ENCODE assay signal across 20 cellular contexts in the genomic region with DNA sequence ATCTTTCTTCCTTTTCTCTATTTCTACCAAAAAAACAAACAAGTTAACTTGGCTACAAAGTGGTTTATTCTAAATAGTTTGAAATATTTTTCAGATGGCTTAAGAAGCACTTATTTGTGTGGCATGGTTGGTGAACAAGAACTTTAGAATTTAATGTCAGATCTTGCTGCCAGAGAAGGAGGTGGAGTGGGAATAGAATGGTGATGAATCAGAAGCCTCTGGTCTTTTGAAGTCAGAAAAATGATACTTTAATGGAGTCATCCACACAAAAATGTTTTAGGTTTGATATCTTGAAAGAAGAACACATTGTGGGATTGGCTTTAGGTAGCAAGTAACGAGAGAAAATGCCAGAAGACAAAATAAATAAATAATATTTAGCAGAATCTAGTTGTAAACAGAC.
A peak's percentile ranks its signal among the peaks of the same experiment; 100 is the strongest.
DNase-seq lines count a peak whose midpoint lies in the region; ATAC-seq and TF ChIP-seq lines count a peak whose summit lies in the region.
"Had no signal": no experiment of that assay in that cellular context is flagged by ENCODE, and none has a peak within 500 bp of the region (broad histone marks: within the 10 kb centered on the region; RNA-seq: fewer than 3 reads in every experiment).

No MANE protein-coding gene starts in this region.

- CTCF ChIA-PET in activated naive CD4-positive, alpha-beta T cell treated with anti-CD3 and anti-CD28 coated beads, Interleukin-2, amount 10 ng/mL, durations not matched to agents 7 days and 5 days (lab: Charles Lee) = no interaction called here

- no peak overlapping the region for H3K27ac Mint-ChIP-seq in activated naive CD4-positive, alpha-beta T cell treated with anti-CD3 and anti-CD28 coated beads, Interleukin-2, amount 10 ng/mL, durations not matched to agents 7 days and 5 days
- H3K27ac Mint-ChIP-seq: CD8-positive, alpha-beta T cell; stimulated activated naive B cell treated with anti-CD40 and anti-IgM and Interleukin-4, amounts not matched to agents 10 μg/mL and 1 μg/mL and 100 μg/mL, for 72 hours had no signal

- no peaks in the 10 kb centered on the region for H3K36me3 Mint-ChIP-seq in activated naive CD4-positive, alpha-beta T cell treated with anti-CD3 and anti-CD28 coated beads, Interleukin-2, amount 10 ng/mL, durations not matched to agents 7 days and 5 days
- H3K36me3 Mint-ChIP-seq: CD8-positive, alpha-beta T cell; stimulated activated naive B cell treated with anti-CD40 and anti-IgM and Interleukin-4, amounts not matched to agents 10 μg/mL and 1 μg/mL and 100 μg/mL, for 72 hours had no signal

- DNase-seq in A172 (ENCODE audit: low spot score) (peak; percentile 73), GM04504 (ENCODE audit: low read depth) (peak; percentile 9), SW480 (ENCODE audit: low spot score) (peak; percentile 5), fibroblast of pulmonary artery (ENCODE audit: low read depth) (peak; percentile 0), HuH-7.5 (ENCODE audit: low spot score) (no peak)
- DNase-seq in activated naive CD4-positive, alpha-beta T cell treated with anti-CD3 and anti-CD28 coated beads, Interleukin-2, amount 10 ng/mL, durations not matched to agents 7 days and 5 days = no peak
- DNase-seq: activated CD4-positive, alpha-beta T cell treated with anti-CD3 and anti-CD28 coated beads for 48 hours; activated CD8-positive, alpha-beta memory T cell treated with anti-CD3 and anti-CD28 coated beads, Interleukin-2, amount 50 U/mL, for 48 hours; activated naive CD4-positive, alpha-beta T cell; CD8-positive, alpha-beta T cell; DND-41; islet precursor cell; NCI-H1105 treated with DMSO at 0.1 percent for 48 hours; NCI-H748 treated with DMSO at 0.1 percent for 48 hours; psoas muscle; stimulated activated CD4-positive, alpha-beta T cell treated with anti-CD3 and anti-CD28 coated beads, Interleukin-12 subunit alpha, Interleukin-12 subunit beta, amount 100 ng/mL, for 4 hours; stimulated activated naive B cell treated with anti-CD40 and anti-IgM and Interleukin-4, amounts not matched to agents 10 μg/mL and 1 μg/mL and 100 μg/mL, for 72 hours had no signal

- H3K27me3 Mint-ChIP-seq in activated naive CD4-positive, alpha-beta T cell treated with anti-CD3 and anti-CD28 coated beads, Interleukin-2, amount 10 ng/mL, durations not matched to agents 7 days and 5 days = no peaks in the 10 kb centered on the region

- H3K9me3 Mint-ChIP-seq in activated naive CD4-positive, alpha-beta T cell treated with anti-CD3 and anti-CD28 coated beads, Interleukin-2, amount 10 ng/mL, durations not matched to agents 7 days and 5 days = no peaks in the 10 kb centered on the region
- H3K9me3 Mint-ChIP-seq: CD8-positive, alpha-beta T cell had no signal

- no peak for TF ChIP-seq CTCF in fibroblast of pulmonary artery (IDR thresholded peaks at IDR 0.05; ENCODE audit: low read length, missing control alignments)

- no peaks in the 10 kb centered on the region for H3K4me1 Mint-ChIP-seq in activated naive CD4-positive, alpha-beta T cell treated with anti-CD3 and anti-CD28 coated beads, Interleukin-2, amount 10 ng/mL, durations not matched to agents 7 days and 5 days
- H3K4me1 Mint-ChIP-seq: stimulated activated naive B cell treated with anti-CD40 and anti-IgM and Interleukin-4, amounts not matched to agents 10 μg/mL and 1 μg/mL and 100 μg/mL, for 72 hours had no signal

- H3K4me3 ChIP-seq in fibroblast of pulmonary artery (replicated peaks; ENCODE audit: low read depth, low read length) = no peak overlapping the region
- H3K4me3 ChIP-seq: psoas muscle, tibial nerve had no signal

- H3K4me3 Mint-ChIP-seq in activated naive CD4-positive, alpha-beta T cell treated with anti-CD3 and anti-CD28 coated beads, Interleukin-2, amount 10 ng/mL, durations not matched to agents 7 days and 5 days = no peak overlapping the region
- H3K4me3 Mint-ChIP-seq: CD8-positive, alpha-beta T cell; stimulated activated naive B cell treated with anti-CD40 and anti-IgM and Interleukin-4, amounts not matched to agents 10 μg/mL and 1 μg/mL and 100 μg/mL, for 72 hours had no signal

- ATAC-seq in HG03135 (IDR thresholded peaks at IDR 0.05; ENCODE audit: unreplicated experiment) = no peak
- no peak for ATAC-seq in GM18498 (IDR thresholded peaks at IDR 0.05; ENCODE audit: unreplicated experiment)
- ATAC-seq: CD8-positive, alpha-beta T cell; psoas muscle; stimulated activated naive B cell treated with anti-CD40 and anti-IgM and Interleukin-4, amounts not matched to agents 10 μg/mL and 1 μg/mL and 100 μg/mL, for 72 hours had no signal

Comparison
In these comparisons a context has a peak if more than half of its experiments do, and no peak if none do; other contexts are left out.
1. DNase-seq: peak in A172 (single experiment), GM04504 (single experiment), SW480 (single experiment) and fibroblast of pulmonary artery (single experiment); none in activated naive CD4-positive, alpha-beta T cell treated with anti-CD3 and anti-CD28 coated beads, Interleukin-2, amount 10 ng/mL, durations not matched to agents 7 days and 5 days (single experiment) and HuH-7.5 (single experiment).